9 cellular contexts compared by ENCODE assay signal in genomic region chr7:94223375-94224084, GRCh38.
DNase-seq lines count a peak whose midpoint lies in the region; ATAC-seq and TF ChIP-seq lines count a peak whose summit lies in the region.
"Had no signal": no experiment of that assay in that cellular context is flagged by ENCODE, and none has a peak within 500 bp of the region (broad histone marks: within the 10 kb centered on the region; RNA-seq: fewer than 3 reads in every experiment).

No MANE protein-coding gene starts in this region.

- H3K36me3 Mint-ChIP-seq in endothelial cell (ENCODE audit: low read depth, unreplicated experiment), result no peaks in the 10 kb centered on the region
- H3K36me3 Mint-ChIP-seq: CD4-positive, CD25-positive, alpha-beta regulatory T cell had no signal

- no peak for ATAC-seq in HG02571 (IDR thresholded peaks at IDR 0.05; ENCODE audit: unreplicated experiment)

- H3K27me3 Mint-ChIP-seq in endothelial cell (ENCODE audit: unreplicated experiment), result no peaks in the 10 kb centered on the region
- H3K27me3 Mint-ChIP-seq: CD4-positive, CD25-positive, alpha-beta regulatory T cell had no signal

- H3K4me3 Mint-ChIP-seq in endothelial cell (ENCODE audit: unreplicated experiment), result no peak overlapping the region
- H3K4me3 Mint-ChIP-seq: CD4-positive, CD25-positive, alpha-beta regulatory T cell had no signal

- DNase-seq in NCI-H2196 (lab: John Stamatoyannopoulos, UW; ENCODE audit: unreplicated experiment) (peak; percentile 38), NCI-H2196 treated with DMSO at 0.1 percent for 48 hours (lab: John Stamatoyannopoulos, UW; ENCODE audit: unreplicated experiment) (no peak), NCI-H345 treated with DMSO at 0.1 percent for 48 hours (lab: John Stamatoyannopoulos, UW; ENCODE audit: unreplicated experiment) (peak; percentile 54), endothelial cell (ENCODE audit: low spot score) (peak; percentile 34), pulmonary artery endothelial cell (ENCODE audit: low read depth, low spot score) (peak; percentile 13), C1 segment of cervical spinal cord (lab: John Stamatoyannopoulos, UW) (no peak), T-helper 2 cell (no peak)
- DNase-seq: CD4-positive, CD25-positive, alpha-beta regulatory T cell had no signal

- H3K4me1 Mint-ChIP-seq in endothelial cell (ENCODE audit: unreplicated experiment), result peaks cover 7% of the 10 kb centered on the region
- H3K4me1 Mint-ChIP-seq: CD4-positive, CD25-positive, alpha-beta regulatory T cell had no signal

- H3K27ac Mint-ChIP-seq in endothelial cell (ENCODE audit: unreplicated experiment), result no peak overlapping the region
- H3K27ac Mint-ChIP-seq: CD4-positive, CD25-positive, alpha-beta regulatory T cell had no signal

- no peak for TF ChIP-seq CTCF in endothelial cell (IDR thresholded peaks at IDR 0.05; ENCODE audit: unreplicated experiment)

- no peaks in the 10 kb centered on the region for H3K9me3 Mint-ChIP-seq in endothelial cell (ENCODE audit: unreplicated experiment)

Comparison
In these comparisons a context has a peak if more than half of its experiments do, and no peak if none do; other contexts are left out.
1. DNase-seq: peak in NCI-H2196 (single experiment), NCI-H345 treated with DMSO at 0.1 percent for 48 hours (single experiment), endothelial cell (single experiment) and pulmonary artery endothelial cell (single experiment); none in NCI-H2196 treated with DMSO at 0.1 percent for 48 hours (single experiment), C1 segment of cervical spinal cord (0 of 14) and T-helper 2 cell (0 of 5).